2 cellular contexts compared by ENCODE assay signal in genomic region chr4:117549624-117550023, GRCh38.
TF ChIP-seq lines count a peak whose summit lies in the region.

No MANE protein-coding gene starts in this region.

TF ChIP-seq in IMR-90, 13 proteins besides CTCF, POLR2A, EP300 and RAD21 (continued from another document):
- TF ChIP-seq ELK1 (IDR thresholded peaks at IDR 0.05; ENCODE audit: borderline replicate concordance, low read depth, low read length) = no peak
- TF ChIP-seq CEBPB (IDR thresholded peaks at IDR 0.05; ENCODE audit: low read depth, low read length) = peak; percentile 69
- TF ChIP-seq MAZ (IDR thresholded peaks at IDR 0.05; ENCODE audit: borderline replicate concordance, low read depth, low read length) = no peak
- TF ChIP-seq RFX5 (IDR thresholded peaks at IDR 0.05; ENCODE audit: low read depth, low read length) = no peak
TF ChIP-seq in IMR-90: peak in this region for 1.

TF ChIP-seq in H1, 55 proteins besides CTCF, POLR2A, EP300 and RAD21 (continued from another document):
- TF ChIP-seq ATF2 (IDR thresholded peaks at IDR 0.05; ENCODE audit: low read length) (no peak), HDAC6 (IDR thresholded peaks at IDR 0.05; ENCODE audit: low read depth, low read length) (no peak), NANOG (IDR thresholded peaks at IDR 0.05; ENCODE audit: insufficient read depth, low read depth, low read length, poor library complexity, severe bottlenecking) (no peak), GABPA (IDR thresholded peaks at IDR 0.05; ENCODE audit: borderline replicate concordance, insufficient read depth, low read length) (no peak), RNF2 (IDR thresholded peaks at IDR 0.05; ENCODE audit: borderline replicate concordance, low read depth, low read length, missing control alignments, poor library complexity, severe bottlenecking) (no peak), KDM5A (IDR thresholded peaks at IDR 0.05; ENCODE audit: low read length) (no peak), EGR1 (IDR thresholded peaks at IDR 0.05; ENCODE audit: borderline replicate concordance, low read depth, low read length) (no peak), JUND (IDR thresholded peaks at IDR 0.05; ENCODE audit: low read length) (no peak), RFX5 (IDR thresholded peaks at IDR 0.05; ENCODE audit: borderline replicate concordance, low read depth, low read length) (no peak), CREB1 (IDR thresholded peaks at IDR 0.05) (no peak)
